ENCODE assay signal across 17 cellular contexts in the genomic region with DNA sequence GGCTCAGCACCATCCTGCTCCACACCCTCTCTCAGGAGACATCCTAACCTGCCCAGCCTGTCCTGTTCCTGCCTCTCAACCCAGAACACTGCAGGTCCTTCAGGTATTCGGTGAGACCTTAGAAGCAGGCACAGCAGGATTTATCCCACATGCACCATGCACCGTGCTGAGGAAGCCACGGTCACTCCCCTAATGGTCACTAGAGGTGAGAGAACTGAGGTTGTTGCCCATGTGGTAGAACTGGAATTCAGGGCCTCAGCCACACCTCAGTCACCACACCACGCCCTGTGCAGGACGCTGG.
"Had no signal": no experiment of that assay in that cellular context is flagged by ENCODE, and none has a peak within 500 bp of the region (broad histone marks: within the 10 kb centered on the region; RNA-seq: fewer than 3 reads in every experiment).

No MANE protein-coding gene starts in this region.

- H3K9me3 Mint-ChIP-seq: activated CD4-positive, alpha-beta memory T cell treated with anti-CD3 and anti-CD28 coated beads, Interleukin-2, amount 10 ng/mL, durations not matched to agents 7 days and 5 days; activated T-cell treated with anti-CD3 and anti-CD28 coated beads, Interleukin-2, amount 50 U/mL, for 24 hours; memory B cell; neural crest cell; stimulated activated naive CD8-positive, alpha-beta T cell treated with anti-CD3 and anti-CD28 coated beads, Interleukin-15, Interleukin-2, amounts not matched to agents 100 ng/mL and 50 ng/mL, for 24 hours had no signal

- H3K4me3 ChIP-seq: esophagus muscularis mucosa, psoas muscle, right lobe of liver, smooth muscle cell, upper lobe of left lung had no signal

- DNase-seq: activated CD4-positive, alpha-beta memory T cell treated with anti-CD3 and anti-CD28 coated beads, Interleukin-2, amount 10 ng/mL, durations not matched to agents 7 days and 5 days; hippocampal formation; kidney glomerular epithelial cell; left ventricle myocardium superior; psoas muscle; T-helper 9 cell; upper lobe of left lung had no signal

- H3K36me3 ChIP-seq: esophagus muscularis mucosa, right lobe of liver, upper lobe of left lung had no signal

- ATAC-seq: left ventricle myocardium superior, psoas muscle had no signal

- H3K27ac ChIP-seq: esophagus muscularis mucosa, psoas muscle, right lobe of liver, upper lobe of left lung had no signal

- H3K4me3 Mint-ChIP-seq: activated CD4-positive, alpha-beta memory T cell treated with anti-CD3 and anti-CD28 coated beads, Interleukin-2, amount 10 ng/mL, durations not matched to agents 7 days and 5 days; activated T-cell treated with anti-CD3 and anti-CD28 coated beads, Interleukin-2, amount 50 U/mL, for 24 hours; memory B cell; neural crest cell; stimulated activated naive CD8-positive, alpha-beta T cell treated with anti-CD3 and anti-CD28 coated beads, Interleukin-15, Interleukin-2, amounts not matched to agents 100 ng/mL and 50 ng/mL, for 24 hours had no signal

- H3K27me3 ChIP-seq: esophagus muscularis mucosa, right lobe of liver, upper lobe of left lung had no signal

- H3K4me2 ChIP-seq: smooth muscle cell had no signal

- H3K4me1 ChIP-seq: esophagus muscularis mucosa, psoas muscle, right lobe of liver, upper lobe of left lung had no signal

- H3K27me3 Mint-ChIP-seq: activated T-cell treated with anti-CD3 and anti-CD28 coated beads, Interleukin-2, amount 50 U/mL, for 24 hours; stimulated activated naive CD8-positive, alpha-beta T cell treated with anti-CD3 and anti-CD28 coated beads, Interleukin-15, Interleukin-2, amounts not matched to agents 100 ng/mL and 50 ng/mL, for 24 hours had no signal

- H3K9me3 ChIP-seq: esophagus muscularis mucosa, psoas muscle, right lobe of liver, upper lobe of left lung had no signal

- FAIRE-seq: astrocyte, bronchial epithelial cell, endometrium had no signal

- H3K4me1 Mint-ChIP-seq: memory B cell had no signal

- H3K36me3 Mint-ChIP-seq: memory B cell had no signal

- H3K27ac Mint-ChIP-seq: activated CD4-positive, alpha-beta memory T cell treated with anti-CD3 and anti-CD28 coated beads, Interleukin-2, amount 10 ng/mL, durations not matched to agents 7 days and 5 days; activated T-cell treated with anti-CD3 and anti-CD28 coated beads, Interleukin-2, amount 50 U/mL, for 24 hours; memory B cell; stimulated activated naive CD8-positive, alpha-beta T cell treated with anti-CD3 and anti-CD28 coated beads, Interleukin-15, Interleukin-2, amounts not matched to agents 100 ng/mL and 50 ng/mL, for 24 hours had no signal
